Comparison of ENCODE assay signal across 10 cellular contexts in genomic region chr22:21009638-21010425, GRCh38. TPM values are rescaled to one million over a fixed set of nuclear protein-coding genes. Genes with fewer than 3 reads are reported as not detected.
A peak's percentile ranks its signal among the peaks of the same experiment; 100 is the strongest.
DNase-seq lines count a peak whose midpoint lies in the region; ATAC-seq lines count a peak whose summit lies in the region.
"Had no signal": no experiment of that assay in that cellular context is flagged by ENCODE, and none has a peak within 500 bp of the region (broad histone marks: within the 10 kb centered on the region; RNA-seq: fewer than 3 reads in every experiment).

No MANE protein-coding gene starts in this region.

- ATAC-seq in HG03196 (IDR thresholded peaks at IDR 0.05; ENCODE audit: unreplicated experiment), result no peak

- peak; percentile 36 for DNase-seq in activated CD4-positive, alpha-beta T cell treated with anti-CD3 and anti-CD28 coated beads for 48 hours
- no peak for DNase-seq in activated CD4-positive, alpha-beta T cell treated with anti-CD3 and anti-CD28 coated beads for 4 hours
- DNase-seq in RPMI7951 (ENCODE audit: low read depth) (peak; percentile 34), fibroblast of peridontal ligament (ENCODE audit: extremely low read depth) (peak; percentile 57), renal cortical epithelial cell (ENCODE audit: low read depth) (peak; percentile 61), SHP77 treated with DMSO at 0.1 percent for 48 hours (lab: John Stamatoyannopoulos, UW) (no peak), GF-D8 (lab: John Stamatoyannopoulos, UW) (no peak)

RNA-seq across cellular contexts. Expression of gene P2RX6, which starts 5.1 kb away (rescaled TPM):
- total RNA-seq in RPMI7951 (2014; rRNA removed; shearing (Covaris generic)), result 7.8 and 10.6 TPM in 2 replicates
- total RNA-seq in renal cortical epithelial cell, result 0.17 and 1.1 TPM in 2 replicates

RNA-seq across cellular contexts. Expression of gene THAP7, which starts 7.9 kb away (rescaled TPM):
- 41.1 and 41.4 TPM in 2 replicates for total RNA-seq in RPMI7951 (2014; rRNA removed; shearing (Covaris generic))
- total RNA-seq in renal cortical epithelial cell, result 11.4 and 16.3 TPM in 2 replicates

RNA-seq across cellular contexts. Expression of gene SLC7A4, which starts 22.5 kb away (rescaled TPM):
- not detected in 2 replicates for total RNA-seq in RPMI7951 (2014; rRNA removed; shearing (Covaris generic))
- 0.20 TPM in 1 of 2 replicates, not detected in the other for total RNA-seq in renal cortical epithelial cell

RNA-seq across cellular contexts. Expression of gene LZTR1, which starts 27.7 kb away (rescaled TPM):
- total RNA-seq in RPMI7951 (2014; rRNA removed; shearing (Covaris generic)), result 13.5 and 16.6 TPM in 2 replicates
- 28.7 and 63.5 TPM in 2 replicates for total RNA-seq in renal cortical epithelial cell

RNA-seq across cellular contexts. Expression of gene LRRC74B, which starts 35.9 kb away (rescaled TPM):
- under 0.01 TPM in 1 of 2 replicates, not detected in the other for total RNA-seq in RPMI7951 (2014; rRNA removed; shearing (Covaris generic))
- not detected in 2 replicates for total RNA-seq in renal cortical epithelial cell
- total RNA-seq: skeletal muscle tissue, vagina had no signal

Comparison
In these comparisons a context has a peak if more than half of its experiments do, and no peak if none do; other contexts are left out.
1. DNase-seq: peak in activated CD4-positive, alpha-beta T cell treated with anti-CD3 and anti-CD28 coated beads for 48 hours (single experiment), RPMI7951 (single experiment), fibroblast of peridontal ligament (single experiment) and renal cortical epithelial cell (single experiment); none in activated CD4-positive, alpha-beta T cell treated with anti-CD3 and anti-CD28 coated beads for 4 hours (0 of 2), SHP77 treated with DMSO at 0.1 percent for 48 hours (single experiment) and GF-D8 (single experiment).